ENCODE assay signal across 17 cellular contexts in the genomic region with DNA sequence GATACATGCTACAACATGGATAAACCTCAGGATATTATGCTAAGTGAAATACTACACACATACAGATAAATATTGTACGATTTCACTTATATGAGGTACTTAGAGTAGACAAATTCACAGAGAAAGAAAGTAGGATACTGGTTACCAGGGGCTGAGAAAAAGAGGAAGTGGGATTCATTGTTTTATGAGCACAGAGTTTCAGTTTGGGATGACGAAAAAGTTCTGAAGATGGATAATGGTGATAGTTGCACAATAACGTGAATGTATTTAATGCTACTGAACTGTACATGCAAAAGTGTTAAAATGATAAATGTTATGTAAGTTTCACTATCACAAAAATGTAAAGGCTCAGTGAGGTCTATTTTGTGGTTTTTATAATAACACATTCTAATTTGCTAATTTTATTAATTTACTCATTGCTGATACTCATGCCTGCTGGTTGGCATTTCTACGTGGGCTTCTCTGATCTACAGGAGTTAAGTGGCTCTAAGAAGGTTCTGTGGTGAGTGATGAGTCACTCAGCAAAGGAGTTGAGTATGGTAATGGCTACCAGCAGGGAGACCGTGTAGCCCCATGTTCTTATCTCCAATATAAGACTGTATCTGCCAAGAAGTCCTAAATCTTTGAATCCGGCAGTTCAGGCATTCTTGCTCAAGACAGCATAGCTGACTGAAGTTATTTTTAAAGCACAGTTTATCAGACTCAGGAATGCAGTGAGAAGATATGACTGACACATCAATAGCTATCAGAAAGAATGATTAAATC. TPM values are rescaled to one million over a fixed set of nuclear protein-coding genes. Genes with fewer than 3 reads are reported as not detected.
DNase-seq lines count a peak whose midpoint lies in the region; ATAC-seq, FAIRE-seq and TF ChIP-seq lines count a peak whose summit lies in the region.
"Had no signal": no experiment of that assay in that cellular context is flagged by ENCODE, and none has a peak within 500 bp of the region (broad histone marks: within the 10 kb centered on the region; RNA-seq: fewer than 3 reads in every experiment).

No MANE protein-coding gene starts in this region.

- no peaks in the 10 kb centered on the region for H3K36me3 Mint-ChIP-seq in activated CD4-positive, alpha-beta T cell treated with anti-CD3 and anti-CD28 coated beads, Interleukin-2, amount 10 ng/mL, durations not matched to agents 7 days and 5 days (ENCODE audit: low read depth)
- H3K36me3 Mint-ChIP-seq: activated naive CD4-positive, alpha-beta T cell treated with anti-CD3 and anti-CD28 coated beads, Interleukin-2, amount 50 U/mL, for 72 hours had no signal

- CTCF ChIA-PET in activated CD4-positive, alpha-beta T cell treated with anti-CD3 and anti-CD28 coated beads, Interleukin-2, amount 10 ng/mL, durations not matched to agents 7 days and 5 days (lab: Charles Lee) = no interaction called here

- TF ChIP-seq CTCF in astrocyte of the spinal cord (IDR thresholded peaks at IDR 0.05; ENCODE audit: low read depth, low read length) = no peak

- H3K4me1 Mint-ChIP-seq in activated CD4-positive, alpha-beta T cell treated with anti-CD3 and anti-CD28 coated beads, Interleukin-2, amount 10 ng/mL, durations not matched to agents 7 days and 5 days = no peaks in the 10 kb centered on the region

- H3K9me3 Mint-ChIP-seq in activated CD4-positive, alpha-beta T cell treated with anti-CD3 and anti-CD28 coated beads, Interleukin-2, amount 10 ng/mL, durations not matched to agents 7 days and 5 days = no peaks in the 10 kb centered on the region
- H3K9me3 Mint-ChIP-seq: activated CD8-positive, alpha-beta T cell treated with anti-CD3 and anti-CD28 coated beads for 36 hours had no signal

- H3K4me3 Mint-ChIP-seq in activated CD4-positive, alpha-beta T cell treated with anti-CD3 and anti-CD28 coated beads, Interleukin-2, amount 10 ng/mL, durations not matched to agents 7 days and 5 days = no peak overlapping the region
- H3K4me3 Mint-ChIP-seq: activated CD8-positive, alpha-beta T cell treated with anti-CD3 and anti-CD28 coated beads for 36 hours; natural killer cell treated with Interleukin-12 subunit alpha and Interleukin-12 subunit beta and Interleukin-15 and Interleukin-18, amount 100 ng/mL, for 72 hours had no signal

- no peak overlapping the region for H3K27ac Mint-ChIP-seq in activated CD4-positive, alpha-beta T cell treated with anti-CD3 and anti-CD28 coated beads, Interleukin-2, amount 10 ng/mL, durations not matched to agents 7 days and 5 days
- H3K27ac Mint-ChIP-seq: activated CD8-positive, alpha-beta T cell treated with anti-CD3 and anti-CD28 coated beads for 36 hours; activated naive CD4-positive, alpha-beta T cell treated with anti-CD3 and anti-CD28 coated beads, Interleukin-2, amount 50 U/mL, for 72 hours; natural killer cell treated with Interleukin-12 subunit alpha and Interleukin-12 subunit beta and Interleukin-15 and Interleukin-18, amount 100 ng/mL, for 72 hours had no signal

- peaks cover 13% of the 10 kb centered on the region for H3K27me3 Mint-ChIP-seq in activated CD4-positive, alpha-beta T cell treated with anti-CD3 and anti-CD28 coated beads, Interleukin-2, amount 10 ng/mL, durations not matched to agents 7 days and 5 days

- H3K4me3 ChIP-seq in astrocyte of the spinal cord (ENCODE audit: low read depth, low read length) = no peak overlapping the region
- H3K4me3 ChIP-seq: testis had no signal

- FAIRE-seq in urothelium cell line (lab: Jason Lieb, UNC) = no peak

- DNase-seq in DMS53 (lab: John Stamatoyannopoulos, UW) = peak; percentile 40
- no peak for DNase-seq in DMS53 treated with DMSO at 0.1 percent for 48 hours (lab: John Stamatoyannopoulos, UW; ENCODE audit: unreplicated experiment)
- peak; percentile 9 for DNase-seq in NAMALWA (ENCODE audit: low spot score)
- DNase-seq in astrocyte of the spinal cord (ENCODE audit: low read depth, low spot score) = peak; percentile 9
- no peak for DNase-seq in urothelium cell line (ENCODE audit: low spot score)
- no peak for DNase-seq in activated CD4-positive, alpha-beta T cell treated with anti-CD3 and anti-CD28 coated beads, Interleukin-2, amount 10 ng/mL, durations not matched to agents 7 days and 5 days
- DNase-seq: activated CD8-positive, alpha-beta T cell treated with anti-CD3 and anti-CD28 coated beads for 36 hours; cortex of kidney; DMS 273 treated with DMSO at 0.1 percent for 48 hours; NCI-H187; right cardiac atrium; testis had no signal

- in situ Hi-C loops in astrocyte of the spinal cord (cut with HindIII; ENCODE audit: low sequenced_read_pairs) = no loop called here

- POLR2A ChIA-PET in activated CD4-positive, alpha-beta T cell treated with anti-CD3 and anti-CD28 coated beads, Interleukin-2, amount 10 ng/mL, durations not matched to agents 7 days and 5 days (lab: Charles Lee) = no interaction called here

- ATAC-seq in GM18867 (IDR thresholded peaks at IDR 0.05; ENCODE audit: unreplicated experiment) = no peak
- ATAC-seq in GM18873 (IDR thresholded peaks at IDR 0.05; ENCODE audit: low FRiP score, unreplicated experiment) = no peak
- ATAC-seq: activated CD8-positive, alpha-beta T cell treated with anti-CD3 and anti-CD28 coated beads for 36 hours; activated naive CD4-positive, alpha-beta T cell treated with anti-CD3 and anti-CD28 coated beads, Interleukin-2, amount 50 U/mL, for 72 hours; natural killer cell treated with Interleukin-12 subunit alpha and Interleukin-12 subunit beta and Interleukin-15 and Interleukin-18, amount 100 ng/mL, for 72 hours; right cardiac atrium had no signal

RNA-seq across cellular contexts. Expression of gene UPP2, which starts 41.1 kb away (rescaled TPM):
- not detected for total RNA-seq in activated CD4-positive, alpha-beta T cell treated with anti-CD3 and anti-CD28 coated beads, Interleukin-2, amount 10 ng/mL, durations not matched to agents 7 days and 5 days
- total RNA-seq: activated CD8-positive, alpha-beta T cell treated with anti-CD3 and anti-CD28 coated beads for 36 hours; activated naive CD4-positive, alpha-beta T cell treated with anti-CD3 and anti-CD28 coated beads, Interleukin-2, amount 50 U/mL, for 72 hours; kidney epithelial cell; natural killer cell treated with Interleukin-12 subunit alpha and Interleukin-12 subunit beta and Interleukin-15 and Interleukin-18, amount 100 ng/mL, for 72 hours; right cardiac atrium had no signal

Comparison
In these comparisons a context has a peak if more than half of its experiments do, and no peak if none do; other contexts are left out.
1. DNase-seq: peak in DMS53 (single experiment), NAMALWA (single experiment) and astrocyte of the spinal cord (single experiment); none in DMS53 treated with DMSO at 0.1 percent for 48 hours (single experiment), urothelium cell line (single experiment) and activated CD4-positive, alpha-beta T cell treated with anti-CD3 and anti-CD28 coated beads, Interleukin-2, amount 10 ng/mL, durations not matched to agents 7 days and 5 days (single experiment).